ENCODE assay signal across 8 cellular contexts in the genomic region with DNA sequence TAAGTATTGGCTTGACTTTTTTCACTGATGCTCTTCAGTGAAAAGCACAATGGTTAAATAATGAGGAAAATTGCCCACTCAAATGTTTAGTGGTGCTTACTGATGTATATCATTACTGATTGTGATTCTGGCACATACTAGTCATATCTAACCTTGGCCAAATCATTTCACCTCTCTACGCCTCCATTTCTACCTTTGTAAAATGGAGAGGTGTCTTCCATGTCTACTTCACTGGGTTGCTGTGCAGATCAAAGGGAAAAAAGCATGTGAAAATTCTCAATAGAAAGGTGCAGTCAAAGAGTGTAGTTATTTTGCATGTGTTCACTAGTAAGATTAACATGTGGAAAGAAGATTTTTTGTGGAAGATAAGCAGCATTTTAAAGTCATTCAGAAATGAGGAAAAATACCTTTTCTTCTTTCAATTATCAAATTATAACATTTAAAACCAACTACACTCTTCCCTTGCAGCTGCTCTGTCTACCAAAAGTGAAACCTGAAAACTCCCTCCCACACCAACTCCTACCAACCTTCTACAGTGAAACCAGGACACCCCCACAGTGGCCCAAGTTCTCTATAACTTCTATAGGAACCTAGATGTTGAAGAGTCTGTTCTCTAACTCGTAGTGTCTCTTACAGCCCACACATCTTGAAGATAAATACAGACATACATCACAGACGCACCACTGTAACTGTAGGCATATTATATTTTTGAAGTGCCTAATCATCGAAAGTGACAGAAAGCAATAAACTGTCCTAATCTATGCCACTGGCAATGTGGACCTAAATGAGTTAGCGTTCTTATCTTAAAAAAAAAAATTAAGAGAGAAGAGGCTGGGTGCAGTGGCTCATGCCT. TPM values are rescaled to one million over a fixed set of nuclear protein-coding genes. Genes with fewer than 3 reads are reported as not detected.
DNase-seq lines count a peak whose midpoint lies in the region; ATAC-seq and TF ChIP-seq lines count a peak whose summit lies in the region.

No MANE protein-coding gene starts in this region.

- H3K36me3 ChIP-seq in neutrophil = no peaks in the 10 kb centered on the region
- H3K36me3 ChIP-seq in BE2C = no peaks in the 10 kb centered on the region

- no peaks in the 10 kb centered on the region for H3K27me3 Mint-ChIP-seq in activated CD4-positive, alpha-beta T cell treated with anti-CD3 and anti-CD28 coated beads, Interleukin-2, amount 10 ng/mL, durations not matched to agents 7 days and 5 days

- peaks cover 13% of the 10 kb centered on the region for H3K36me3 Mint-ChIP-seq in activated CD4-positive, alpha-beta T cell treated with anti-CD3 and anti-CD28 coated beads, Interleukin-2, amount 10 ng/mL, durations not matched to agents 7 days and 5 days (ENCODE audit: low read depth)

- H3K4me3 ChIP-seq in neutrophil (ENCODE audit: low read depth in 1 of 2, low read length in 1 of 2) (peak overlapping the region in 1 of 2 experiments; percentile 16), BE2C (ENCODE audit: low read depth, low read length) (no peak overlapping the region)

- TF ChIP-seq CTCF in neutrophil (IDR thresholded peaks at IDR 0.05) (no peak), BE2C (IDR thresholded peaks at IDR 0.05; ENCODE audit: low read depth, low read length) (no peak)

- H3K9me3 ChIP-seq in neutrophil (no peaks in the 10 kb centered on the region), BE2C (no peaks in the 10 kb centered on the region)

- DNase-seq in activated CD4-positive, alpha-beta T cell treated with anti-CD3 and anti-CD28 coated beads for 4 hours = peak; percentile 61 to 68
- DNase-seq in activated CD4-positive, alpha-beta T cell treated with anti-CD3 and anti-CD28 coated beads for 1 hour = no peak
- DNase-seq in activated CD4-positive, alpha-beta T cell treated with anti-CD3 and anti-CD28 coated beads, Interleukin-2, amount 10 ng/mL, durations not matched to agents 7 days and 5 days = peak; percentile 59
- no peak for DNase-seq in NCI-H526 treated with DMSO at 0.1 percent for 48 hours (lab: John Stamatoyannopoulos, UW)
- no peak for DNase-seq in dedifferentiated amniotic fluid mesenchymal stem cell (ENCODE audit: extremely low spot score)
- no peak for DNase-seq in BE2C

- POLR2A ChIA-PET in activated CD4-positive, alpha-beta T cell treated with anti-CD3 and anti-CD28 coated beads, Interleukin-2, amount 10 ng/mL, durations not matched to agents 7 days and 5 days (lab: Charles Lee) = no interaction called here

- H3K4me1 ChIP-seq in neutrophil (ENCODE audit: control insufficient read depth in 1 of 2, insufficient read depth in 1 of 2, low read depth in 1 of 2, low read length in 1 of 2) (peaks cover 75 to 83% of the 10 kb centered on the region in 2 experiments), BE2C (peaks cover 7% of the 10 kb centered on the region)

- no peaks in the 10 kb centered on the region for H3K9me3 Mint-ChIP-seq in activated CD4-positive, alpha-beta T cell treated with anti-CD3 and anti-CD28 coated beads, Interleukin-2, amount 10 ng/mL, durations not matched to agents 7 days and 5 days

- H3K4me3 Mint-ChIP-seq in activated CD4-positive, alpha-beta T cell treated with anti-CD3 and anti-CD28 coated beads, Interleukin-2, amount 10 ng/mL, durations not matched to agents 7 days and 5 days = peak overlapping the region; percentile 84

- ATAC-seq in HG03095 (IDR thresholded peaks at IDR 0.05; ENCODE audit: unreplicated experiment) = peak; percentile 77

- no peaks in the 10 kb centered on the region for H3K27me3 ChIP-seq in neutrophil
- H3K27me3 ChIP-seq in BE2C = no peaks in the 10 kb centered on the region

- H3K27ac ChIP-seq in neutrophil = peak overlapping the region; percentile 78

- H3K27ac Mint-ChIP-seq in activated CD4-positive, alpha-beta T cell treated with anti-CD3 and anti-CD28 coated beads, Interleukin-2, amount 10 ng/mL, durations not matched to agents 7 days and 5 days = peak overlapping the region; percentile 89

- CTCF ChIA-PET in activated CD4-positive, alpha-beta T cell treated with anti-CD3 and anti-CD28 coated beads, Interleukin-2, amount 10 ng/mL, durations not matched to agents 7 days and 5 days (lab: Charles Lee) = interaction anchor here (0.7 to 0.9 kb wide), 2 partner anchors 14 to 467 kb away, joined by 4 read pairs; no protein-coding TSS in a partner anchor

- peaks cover 66% of the 10 kb centered on the region for H3K4me1 Mint-ChIP-seq in activated CD4-positive, alpha-beta T cell treated with anti-CD3 and anti-CD28 coated beads, Interleukin-2, amount 10 ng/mL, durations not matched to agents 7 days and 5 days

RNA-seq across cellular contexts. Expression of gene CD200R1, which starts 1.4 kb away (rescaled TPM):
- total RNA-seq in activated CD4-positive, alpha-beta T cell treated with anti-CD3 and anti-CD28 coated beads, Interleukin-2, amount 10 ng/mL, durations not matched to agents 7 days and 5 days = 1 to 10 TPM; 8.8 TPM
- 2.8 TPM for polyA plus RNA-seq in BE2C (2012; ENCODE audit: insufficient read depth, insufficient read length, low read depth)

RNA-seq across cellular contexts. Expression of gene GTPBP8, which starts 17.2 kb away (rescaled TPM):
- 10 to 100 TPM; 27.6 to 29.6 TPM for total RNA-seq in activated CD4-positive, alpha-beta T cell treated with anti-CD3 and anti-CD28 coated beads, Interleukin-2, amount 10 ng/mL, durations not matched to agents 7 days and 5 days
- polyA plus RNA-seq in BE2C (2012; ENCODE audit: insufficient read depth, insufficient read length, low read depth) = 19.2 TPM

Comparison
In these comparisons a context has a peak if more than half of its experiments do, and no peak if none do; other contexts are left out.
1. DNase-seq: peak in activated CD4-positive, alpha-beta T cell treated with anti-CD3 and anti-CD28 coated beads for 4 hours (2 of 2) and activated CD4-positive, alpha-beta T cell treated with anti-CD3 and anti-CD28 coated beads, Interleukin-2, amount 10 ng/mL, durations not matched to agents 7 days and 5 days (single experiment); none in activated CD4-positive, alpha-beta T cell treated with anti-CD3 and anti-CD28 coated beads for 1 hour (single experiment), NCI-H526 treated with DMSO at 0.1 percent for 48 hours (single experiment), dedifferentiated amniotic fluid mesenchymal stem cell (single experiment) and BE2C (single experiment).